ENCODE assay signal across 37 cellular contexts in genomic region chr3:184551103-184551502, GRCh38. TPM values are rescaled to one million over a fixed set of nuclear protein-coding genes. Genes with fewer than 3 reads are reported as not detected.
"Had no signal": no experiment of that assay in that cellular context is flagged by ENCODE, and none has a peak within 500 bp of the region (broad histone marks: within the 10 kb centered on the region; RNA-seq: fewer than 3 reads in every experiment).

No MANE protein-coding gene starts in this region.

- H3K36me3 ChIP-seq: ascending aorta, breast epithelium, cardiac muscle cell, esophagus muscularis mucosa, gastrocnemius medialis, WERI-Rb-1 had no signal

- H3K36me3 Mint-ChIP-seq: activated naive CD4-positive, alpha-beta T cell treated with anti-CD3 and anti-CD28 coated beads, Interleukin-2, amount 10 ng/mL, durations not matched to agents 7 days and 5 days; activated naive CD4-positive, alpha-beta T cell treated with anti-CD3 and anti-CD28 coated beads, Interleukin-2, amount 50 U/mL, for 72 hours; activated naive CD8-positive, alpha-beta T cell treated with anti-CD3 and anti-CD28 coated beads, Interleukin-2, amount 10 ng/mL, durations not matched to agents 7 days and 5 days; brain; T-cell had no signal

- H3K9me3 Mint-ChIP-seq: activated B cell treated with CpG ODN at 0.5 μM for 24 hours; activated CD4-positive, alpha-beta T cell treated with anti-CD3 and anti-CD28 coated beads, Interleukin-2, amount 10 ng/mL, durations not matched to agents 24 days and 14 days; activated CD8-positive, alpha-beta T cell treated with anti-CD3 and anti-CD28 coated beads for 36 hours; activated naive CD4-positive, alpha-beta T cell treated with anti-CD3 and anti-CD28 coated beads, Interleukin-2, amount 10 ng/mL, durations not matched to agents 7 days and 5 days; activated naive CD4-positive, alpha-beta T cell treated with anti-CD3 and anti-CD28 coated beads, Interleukin-2, amount 50 U/mL, for 72 hours; activated naive CD8-positive, alpha-beta T cell treated with anti-CD3 and anti-CD28 coated beads, Interleukin-2, amount 10 ng/mL, durations not matched to agents 7 days and 5 days; activated T-helper 1 cell treated with anti-CD3 and anti-CD28 coated beads, Interleukin-12 subunit alpha, Interleukin-12 subunit beta, Interleukin-2, Interleukin-4 antibody, amounts not matched to agents 30 ng/mL and 10 ng/mL and 1 ng/mL, durations not matched to agents 14 hours and 24 hours and 36 hours; activated T-helper 2 cell treated with anti-CD3 and anti-CD28 coated beads, Interferon-gamma antibody, Interleukin-2, Interleukin-4, amounts not matched to agents 10 μg/mL and 5 μg/mL and 100 μg/mL, durations not matched to agents 14 hours and 24 hours and 36 hours; brain; dendritic cell treated with granulocyte-macrophage colony-stimulating factor and Interleukin-4, amounts not matched to agents 40 ng/mL and 50 ng/mL, for 4 days; endodermal cell; T-cell; T-helper 1 cell treated with Interleukin-12 subunit alpha and Interleukin-12 subunit beta and Interleukin-4 antibody, amounts not matched to agents 30 μg/mL and 1 μg/mL, for 36 hours; T-helper 2 cell treated with Interferon-gamma antibody and Interleukin-4, amounts not matched to agents 5 μg/mL and 100 μg/mL, for 36 hours had no signal

- ATAC-seq: activated CD4-positive, alpha-beta T cell treated with anti-CD3 and anti-CD28 coated beads for 36 hours; activated CD8-positive, alpha-beta T cell treated with anti-CD3 and anti-CD28 coated beads for 36 hours; activated naive CD4-positive, alpha-beta T cell treated with anti-CD3 and anti-CD28 coated beads, Interleukin-2, amount 50 U/mL, for 72 hours; foreskin keratinocyte; gastrocnemius medialis; T-cell had no signal

- H3K4me1 ChIP-seq: ascending aorta, esophagus muscularis mucosa, foreskin keratinocyte had no signal

- H3K4me3 ChIP-seq: ascending aorta, breast epithelium, cardiac muscle cell, coronary artery, dorsolateral prefrontal cortex, esophagus muscularis mucosa, gastrocnemius medialis had no signal

- H3K27ac Mint-ChIP-seq: activated B cell treated with CpG ODN at 0.5 μM for 24 hours; activated CD4-positive, alpha-beta T cell treated with anti-CD3 and anti-CD28 coated beads for 36 hours; activated CD4-positive, alpha-beta T cell treated with anti-CD3 and anti-CD28 coated beads, Interleukin-2, amount 10 ng/mL, durations not matched to agents 24 days and 14 days; activated CD8-positive, alpha-beta T cell treated with anti-CD3 and anti-CD28 coated beads for 36 hours; activated naive CD4-positive, alpha-beta T cell treated with anti-CD3 and anti-CD28 coated beads, Interleukin-2, amount 10 ng/mL, durations not matched to agents 7 days and 5 days; activated naive CD4-positive, alpha-beta T cell treated with anti-CD3 and anti-CD28 coated beads, Interleukin-2, amount 50 U/mL, for 72 hours; activated T-helper 1 cell treated with anti-CD3 and anti-CD28 coated beads, Interleukin-12 subunit alpha, Interleukin-12 subunit beta, Interleukin-2, Interleukin-4 antibody, amounts not matched to agents 30 ng/mL and 10 ng/mL and 1 ng/mL, durations not matched to agents 14 hours and 24 hours and 36 hours; activated T-helper 2 cell treated with anti-CD3 and anti-CD28 coated beads, Interferon-gamma antibody, Interleukin-2, Interleukin-4, amounts not matched to agents 10 μg/mL and 5 μg/mL and 100 μg/mL, durations not matched to agents 14 hours and 24 hours and 36 hours; dendritic cell treated with granulocyte-macrophage colony-stimulating factor and Interleukin-4, amounts not matched to agents 40 ng/mL and 50 ng/mL, for 4 days; endodermal cell; T-cell; T-helper 1 cell treated with Interleukin-12 subunit alpha and Interleukin-12 subunit beta and Interleukin-4 antibody, amounts not matched to agents 30 μg/mL and 1 μg/mL, for 36 hours; T-helper 2 cell treated with Interferon-gamma antibody and Interleukin-4, amounts not matched to agents 5 μg/mL and 100 μg/mL, for 36 hours had no signal

- H3K9me3 ChIP-seq: ascending aorta, breast epithelium, esophagus muscularis mucosa, gastrocnemius medialis had no signal

- DNase-seq: activated B cell treated with CpG ODN at 0.5 μM for 24 hours; activated CD4-positive, alpha-beta T cell treated with anti-CD3 and anti-CD28 coated beads for 36 hours; activated CD4-positive, alpha-beta T cell treated with anti-CD3 and anti-CD28 coated beads, Interleukin-2, amount 10 ng/mL, durations not matched to agents 24 days and 14 days; activated CD4-positive, alpha-beta T cell treated with anti-CD3 and anti-CD28 coated beads, Interleukin-2, amount 50 U/mL, for 4 hours; activated CD4-positive, CD25-positive, alpha-beta regulatory T cell treated with anti-CD3 and anti-CD28 coated beads, Interleukin-2, amount 50 U/mL, for 72 hours; activated CD8-positive, alpha-beta memory T cell treated with anti-CD3 and anti-CD28 coated beads for 24 hours; activated CD8-positive, alpha-beta T cell treated with anti-CD3 and anti-CD28 coated beads for 36 hours; activated effector memory CD4-positive, alpha-beta T cell treated with anti-CD3 and anti-CD28 coated beads, Interleukin-2, amount 50 U/mL, for 16 hours; activated naive CD4-positive, alpha-beta T cell treated with anti-CD3 and anti-CD28 coated beads, Interleukin-2, amount 10 ng/mL, durations not matched to agents 7 days and 5 days; activated naive CD8-positive, alpha-beta T cell treated with anti-CD3 and anti-CD28 coated beads, Interleukin-2, amount 10 ng/mL, durations not matched to agents 7 days and 5 days; activated T-cell treated with anti-CD3 and anti-CD28 coated beads, Interleukin-2, amount 50 U/mL, for 1 hour; activated T-cell treated with anti-CD3 and anti-CD28 coated beads, Interleukin-2, amount 50 U/mL, for 48 hours; central memory CD4-positive, alpha-beta T cell; cerebellar nuclear complex; dorsolateral prefrontal cortex; effector memory CD4-positive, alpha-beta T cell; endodermal cell; erythroblast; foreskin keratinocyte; gastrocnemius medialis; glutamatergic neuron; SW 1271; T-cell; T1000; WERI-Rb-1 had no signal

- H3K4me1 Mint-ChIP-seq: activated CD4-positive, alpha-beta T cell treated with anti-CD3 and anti-CD28 coated beads, Interleukin-2, amount 10 ng/mL, durations not matched to agents 24 days and 14 days; activated naive CD8-positive, alpha-beta T cell treated with anti-CD3 and anti-CD28 coated beads, Interleukin-2, amount 10 ng/mL, durations not matched to agents 7 days and 5 days; endodermal cell had no signal

- H3K4me3 Mint-ChIP-seq: activated B cell treated with CpG ODN at 0.5 μM for 24 hours; activated CD4-positive, alpha-beta T cell treated with anti-CD3 and anti-CD28 coated beads for 36 hours; activated CD4-positive, alpha-beta T cell treated with anti-CD3 and anti-CD28 coated beads, Interleukin-2, amount 10 ng/mL, durations not matched to agents 24 days and 14 days; activated CD8-positive, alpha-beta T cell treated with anti-CD3 and anti-CD28 coated beads for 36 hours; activated naive CD4-positive, alpha-beta T cell treated with anti-CD3 and anti-CD28 coated beads, Interleukin-2, amount 10 ng/mL, durations not matched to agents 7 days and 5 days; activated naive CD8-positive, alpha-beta T cell treated with anti-CD3 and anti-CD28 coated beads, Interleukin-2, amount 10 ng/mL, durations not matched to agents 7 days and 5 days; activated T-helper 1 cell treated with anti-CD3 and anti-CD28 coated beads, Interleukin-12 subunit alpha, Interleukin-12 subunit beta, Interleukin-2, Interleukin-4 antibody, amounts not matched to agents 30 ng/mL and 10 ng/mL and 1 ng/mL, durations not matched to agents 14 hours and 24 hours and 36 hours; brain; dendritic cell treated with granulocyte-macrophage colony-stimulating factor and Interleukin-4, amounts not matched to agents 40 ng/mL and 50 ng/mL, for 4 days; endodermal cell; T-cell; T-helper 1 cell treated with Interleukin-12 subunit alpha and Interleukin-12 subunit beta and Interleukin-4 antibody, amounts not matched to agents 30 μg/mL and 1 μg/mL, for 36 hours; T-helper 2 cell treated with Interferon-gamma antibody and Interleukin-4, amounts not matched to agents 5 μg/mL and 100 μg/mL, for 36 hours had no signal

- H3K27me3 Mint-ChIP-seq: activated CD4-positive, alpha-beta T cell treated with anti-CD3 and anti-CD28 coated beads for 36 hours had no signal

RNA-seq across cellular contexts. Expression of gene EPHB3, which starts 10.5 kb away (rescaled TPM):
- total RNA-seq: activated CD4-positive, alpha-beta T cell treated with anti-CD3 and anti-CD28 coated beads for 36 hours; activated T-helper 2 cell treated with anti-CD3 and anti-CD28 coated beads, Interferon-gamma antibody, Interleukin-2, Interleukin-4, amounts not matched to agents 10 μg/mL and 5 μg/mL and 100 μg/mL, durations not matched to agents 14 hours and 24 hours and 36 hours had no signal
